In genomic region chr2:209423562-209424541, GRCh38 we compare ENCODE assay signal across 8 cellular contexts. TPM values are rescaled to one million over a fixed set of nuclear protein-coding genes. Genes with fewer than 3 reads are reported as not detected.
DNase-seq lines count a peak whose midpoint lies in the region; FAIRE-seq and TF ChIP-seq lines count a peak whose summit lies in the region.

Gene MAP2 (plus strand): TSS chr2:209424047. CDS start chr2:209653171, 229,124 bp downstream.

- H4K20me1 ChIP-seq in GM23248 (ENCODE audit: insufficient read depth): no peaks in the 10 kb centered on the region

- peak within 1 kb of the TSS; percentile 1 to 20 (median 18) for H3K27ac Mint-ChIP-seq in nephron

- in situ Hi-C loops in GM23248 (cut with MboI): loop anchor here (10.0 kb wide), 1 partner anchor 121 kb away; no protein-coding TSS in a partner anchor

- TF ChIP-seq POLR2A in stomach (IDR thresholded peaks at IDR 0.05): peak in 1 of 4 donors; percentile 12

- peaks cover 7% of the 10 kb centered on the region for H3K27me3 Mint-ChIP-seq in nephron (ENCODE audit: low read depth)

- FAIRE-seq in RCC 7860 (lab: Jason Lieb, UNC): no peak

- DNase-seq in DMS53 treated with DMSO at 0.1 percent for 48 hours (lab: John Stamatoyannopoulos, UW; ENCODE audit: unreplicated experiment): peak; percentile 82
- peak; percentile 93 for DNase-seq in GM23248
- peak; percentile 37 for DNase-seq in KG1 (lab: John Stamatoyannopoulos, UW)
- peak; percentile 61 for DNase-seq in RCC 7860 (ENCODE audit: low spot score)
- peak; percentile 10 for DNase-seq in activated effector memory CD4-positive, alpha-beta T cell treated with Interleukin-2 at 50 U/mL for 16 hours
- DNase-seq in fibroblast of pulmonary artery (ENCODE audit: low read depth): peak; percentile 84
- DNase-seq in stomach: peak; percentile 87

- intact Hi-C loops in stomach (cut with DNase I; ENCODE audit: low total_unique reads): loop anchor here (10.0 kb wide), 1 partner anchor 131 kb away; no protein-coding TSS in a partner anchor

- TF ChIP-seq EP300 in stomach (IDR thresholded peaks at IDR 0.05): no peak

- peaks cover 6% of the 10 kb centered on the region; the same call in 1 of the 2 replicates for H3F3A ChIP-seq in GM23248 (ENCODE audit: insufficient read depth)

- H3K36me3 ChIP-seq in GM23248 (ENCODE audit: low read depth) (no peaks in the 10 kb centered on the region), stomach (no peaks in the 10 kb centered on the region)

- H3K9me3 Mint-ChIP-seq in nephron: peaks cover 3% of the 10 kb centered on the region

- no peaks in the 10 kb centered on the region for H3K27me3 ChIP-seq in GM23248 (replicated peaks; ENCODE audit: insufficient read depth)
- peaks cover 0 to 8% (median 0%) of the 10 kb centered on the region in 3 donors for H3K27me3 ChIP-seq in stomach

- peak within 1 kb of the TSS; percentile 90 for H2AFZ ChIP-seq in GM23248

- no peak within 1 kb of the TSS for H3K27ac ChIP-seq in GM23248
- H3K27ac ChIP-seq in stomach: peak within 1 kb of the TSS in 4 of 5 donors; percentile 38 to 67 (median 56)

- WGBS in GM23248 (ENCODE audit: low coverage in 1 of 2, low lambda C conversion rate in 2 of 2, missing lambda C conversion rate in 2 of 2), 2 experiments: 2% methylated on average over 49 to 56 of the region's 80 CpGs
- 2 to 5% (median 3%) methylated on average over 37 to 80 of the region's 80 CpGs for WGBS in stomach, 5 donors

- no peaks in the 10 kb centered on the region for H3K36me3 Mint-ChIP-seq in nephron (ENCODE audit: low read depth)

- H3K4me1 ChIP-seq in GM23248 (ENCODE audit: insufficient read depth): no peaks in the 10 kb centered on the region
- H3K4me1 ChIP-seq in stomach: peaks cover 0 to 25% (median 20%) of the 10 kb centered on the region in 4 donors

- H3K4me3 ChIP-seq in GM23248 (peak within 1 kb of the TSS; percentile 82), fibroblast of pulmonary artery (replicated peaks; ENCODE audit: low read depth, low read length) (peak within 1 kb of the TSS; percentile 81), stomach (peak within 1 kb of the TSS; percentile 56 to 80 (median 72))

- H3K9ac ChIP-seq in GM23248: peak within 1 kb of the TSS; percentile 53

- H3K79me2 ChIP-seq in GM23248 (ENCODE audit: insufficient read depth): no peaks in the 10 kb centered on the region

- TF ChIP-seq CTCF in fibroblast of pulmonary artery (IDR thresholded peaks at IDR 0.05; ENCODE audit: low read length, missing control alignments) (peak; percentile 43), nephron (IDR thresholded peaks at IDR 0.05; ENCODE audit: unreplicated experiment in 3 of 3) (peak; percentile 94 to 98 (median 96)), stomach (IDR thresholded peaks at IDR 0.05) (peak in 4 of 7 experiments; percentile 35 to 94 (median 80))

- H3K4me3 Mint-ChIP-seq in nephron: peak within 1 kb of the TSS; percentile 85 to 88 (median 87)

- H3K9me3 ChIP-seq in GM23248 (ENCODE audit: low read depth) (no peaks in the 10 kb centered on the region), stomach (no peaks in the 10 kb centered on the region)

- H3K4me1 Mint-ChIP-seq in nephron: peaks cover 20% of the 10 kb centered on the region

- H3K4me2 ChIP-seq in GM23248 (ENCODE audit: unreplicated experiment): peak within 1 kb of the TSS; percentile 83

- H3K9me2 ChIP-seq in GM23248 (ENCODE audit: insufficient read depth): no peaks in the 10 kb centered on the region

RNA-seq across cellular contexts. Expression of gene MAP2, which starts in this region (rescaled TPM):
- 1.0 and 7.6 TPM in 2 replicates for total RNA-seq in GM23248 (2014; rRNA removed; shearing (Covaris generic))
- 1.1 and 1.3 TPM in 2 replicates for polyA plus RNA-seq in GM23248 (2016; fragmentation: Nextera tagmentation; extraction: Ambion mirVana)
- 10 to 100 TPM; 11.1 to 24.6 (median 14.5) TPM for total RNA-seq in stomach
- polyA plus RNA-seq in stomach: 1 to 10 TPM; 2.1 to 2.6 (median 2.2) TPM

Comparison
In these comparisons a context has a peak if more than half of its experiments do, and no peak if none do; other contexts are left out.
1. DNase-seq: peak in every context shown above with its lines; median percentile 93 in GM23248; 87 in stomach; 84 in fibroblast of pulmonary artery; 82 in DMS53 treated with DMSO at 0.1 percent for 48 hours; 61 in RCC 7860; 37 in KG1; 10 in activated effector memory CD4-positive, alpha-beta T cell treated with Interleukin-2 at 50 U/mL for 16 hours.
2. CTCF ChIP-seq: peak in every context shown above with its lines; median percentile 96 in nephron; 80 in stomach; 43 in fibroblast of pulmonary artery.